Comparison of ENCODE assay signal across 10 cellular contexts in the genomic region with DNA sequence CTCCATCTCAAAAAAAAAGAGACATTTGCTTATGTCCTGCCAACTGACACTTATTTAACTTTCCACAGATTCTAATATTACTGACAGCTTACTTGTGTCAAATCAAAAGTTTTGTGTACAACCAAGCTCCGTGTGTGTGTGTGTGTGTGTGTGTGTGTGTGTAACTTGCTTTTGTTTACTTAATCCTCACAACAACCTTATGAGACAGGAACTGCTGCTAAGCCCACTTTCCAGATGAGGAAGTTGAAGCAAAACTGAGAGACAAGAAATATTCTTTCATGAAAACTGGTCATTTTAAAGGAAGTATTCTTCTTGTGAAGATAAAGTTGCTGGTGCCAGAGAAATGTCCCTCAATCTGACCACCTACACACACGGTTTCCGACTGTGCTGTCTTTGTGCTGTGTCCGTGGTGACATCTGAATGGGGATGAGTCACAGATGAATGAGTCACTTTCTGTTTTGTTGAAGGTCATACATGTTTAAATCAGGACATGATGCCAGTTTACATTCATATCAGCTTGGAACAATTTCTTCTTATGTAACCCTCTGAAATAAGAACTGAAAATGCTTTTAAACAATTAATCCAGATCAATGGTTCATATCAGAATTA.
DNase-seq lines count a peak whose midpoint lies in the region; ATAC-seq and TF ChIP-seq lines count a peak whose summit lies in the region.
"Had no signal": no experiment of that assay in that cellular context is flagged by ENCODE, and none has a peak within 500 bp of the region (broad histone marks: within the 10 kb centered on the region; RNA-seq: fewer than 3 reads in every experiment).

No MANE protein-coding gene starts in this region.

- H3K27me3 Mint-ChIP-seq in CD8-positive, alpha-beta memory T cell: peaks cover 5 to 15% of the 10 kb centered on the region in 2 donors

- peaks cover 5% of the 10 kb centered on the region for H3K4me1 ChIP-seq in CD8-positive, alpha-beta memory T cell (ENCODE audit: insufficient read depth, low read length)
- H3K4me1 ChIP-seq in right atrium auricular region: peaks cover 0 to 14% of the 10 kb centered on the region in 2 donors
- H3K4me1 ChIP-seq: parathyroid adenoma had no signal

- peak; percentile 84 for ATAC-seq in GM21576 (IDR thresholded peaks at IDR 0.05; ENCODE audit: unreplicated experiment)
- no peak for ATAC-seq in HG02852 (IDR thresholded peaks at IDR 0.05; ENCODE audit: unreplicated experiment)

- CTCF ChIA-PET in CD8-positive, alpha-beta memory T cell (lab: Charles Lee): interaction anchor here (1.0 to 1.1 kb wide), 2 partner anchors 12 to 15 kb away, joined by 3 read pairs; no protein-coding TSS in a partner anchor

- no peaks in the 10 kb centered on the region for H3K36me3 ChIP-seq in CD8-positive, alpha-beta memory T cell (ENCODE audit: insufficient read depth, low read length)
- no peaks in the 10 kb centered on the region for H3K36me3 ChIP-seq in right atrium auricular region

- H3K4me3 Mint-ChIP-seq in CD8-positive, alpha-beta memory T cell: peak overlapping the region in 4 of 7 donors; percentile 20 to 52 (median 30)
- H3K4me3 Mint-ChIP-seq: activated T-cell treated with anti-CD3 and anti-CD28 coated beads, Interleukin-2, amount 50 U/mL, for 4 hours had no signal

- POLR2A ChIA-PET in CD8-positive, alpha-beta memory T cell (lab: Charles Lee): no interaction called here

- no peak overlapping the region for H3K4me3 ChIP-seq in CD8-positive, alpha-beta memory T cell (ENCODE audit: low read length)
- H3K4me3 ChIP-seq in right atrium auricular region: no peak overlapping the region

- H3K9me3 ChIP-seq in CD8-positive, alpha-beta memory T cell (ENCODE audit: low read length): no peaks in the 10 kb centered on the region
- no peaks in the 10 kb centered on the region for H3K9me3 ChIP-seq in right atrium auricular region

- no peak for DNase-seq in CD8-positive, alpha-beta memory T cell
- DNase-seq in OCI-M1 (lab: John Stamatoyannopoulos, UW) (peak; percentile 84), right atrium auricular region (ENCODE audit: low spot score) (no peak), KG1 (lab: John Stamatoyannopoulos, UW) (no peak), globus pallidus (ENCODE audit: low spot score) (no peak)
- DNase-seq in activated effector memory CD4-positive, alpha-beta T cell treated with anti-CD3 and anti-CD28 coated beads, Interleukin-2, amount 50 U/mL, for 16 hours: no peak
- DNase-seq: activated T-cell treated with anti-CD3 and anti-CD28 coated beads, Interleukin-2, amount 50 U/mL, for 4 hours had no signal

- H3K9me3 Mint-ChIP-seq in CD8-positive, alpha-beta memory T cell: no peaks in the 10 kb centered on the region

- H3K27ac Mint-ChIP-seq in CD8-positive, alpha-beta memory T cell: peak overlapping the region in 7 of 8 donors; percentile 20 to 83 (median 67)

- H3K27me3 ChIP-seq in CD8-positive, alpha-beta memory T cell (ENCODE audit: insufficient read depth, low read length, poor library complexity, severe bottlenecking): no peaks in the 10 kb centered on the region
- H3K27me3 ChIP-seq in right atrium auricular region: no peaks in the 10 kb centered on the region

- H3K27ac ChIP-seq in CD8-positive, alpha-beta memory T cell (ENCODE audit: low read depth, low read length): no peak overlapping the region
- H3K27ac ChIP-seq in right atrium auricular region: peak overlapping the region; percentile 16 to 61
- H3K27ac ChIP-seq: parathyroid adenoma had no signal

- no peaks in the 10 kb centered on the region for H3K36me3 Mint-ChIP-seq in CD8-positive, alpha-beta memory T cell

- TF ChIP-seq CTCF in right atrium auricular region (IDR thresholded peaks at IDR 0.05): no peak

- H3K4me1 Mint-ChIP-seq in CD8-positive, alpha-beta memory T cell: peaks cover 12 to 24% (median 17%) of the 10 kb centered on the region in 3 donors
